25 cellular contexts compared by ENCODE assay signal in the genomic region with DNA sequence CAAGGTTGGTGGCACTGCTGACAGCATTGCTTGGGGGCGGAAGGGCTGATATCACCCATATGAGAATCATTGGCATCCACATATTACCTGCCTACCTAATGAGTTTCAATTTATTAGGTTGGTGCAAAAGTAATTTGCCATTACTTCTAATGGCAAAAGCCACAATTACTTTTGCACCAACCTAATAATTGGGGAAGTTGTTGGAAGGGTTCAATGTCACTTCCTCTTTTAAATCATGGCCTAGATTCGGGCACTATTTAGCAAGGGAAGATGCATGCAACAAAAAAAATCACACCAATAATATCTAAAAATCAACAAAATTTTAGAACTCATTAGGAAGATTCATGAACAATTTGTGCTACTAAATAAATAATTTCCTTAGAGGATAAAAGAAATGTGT. TPM values are rescaled to one million over a fixed set of nuclear protein-coding genes. Genes with fewer than 3 reads are reported as not detected.
"Had no signal": no experiment of that assay in that cellular context is flagged by ENCODE, and none has a peak within 500 bp of the region (broad histone marks: within the 10 kb centered on the region; RNA-seq: fewer than 3 reads in every experiment).

No MANE protein-coding gene starts in this region.

- DNase-seq: activated CD4-positive, alpha-beta T cell treated with anti-CD3 and anti-CD28 coated beads for 48 hours; activated CD4-positive, alpha-beta T cell treated with anti-CD3 and anti-CD28 coated beads, Interleukin-2, amount 50 U/mL, for 4 hours; activated CD4-positive, CD25-positive, alpha-beta regulatory T cell treated with anti-CD3 and anti-CD28 coated beads, Interleukin-2, amount 50 U/mL, for 72 hours; activated CD8-positive, alpha-beta T cell treated with anti-CD3 and anti-CD28 coated beads, Interleukin-2, amount 10 ng/mL, durations not matched to agents 7 days and 5 days; activated effector memory CD4-positive, alpha-beta T cell treated with Interleukin-2 at 50 U/mL for 16 hours; activated naive CD4-positive, alpha-beta T cell; activated T-cell treated with anti-CD3 and anti-CD28 coated beads, Interleukin-2, amount 50 U/mL, for 24 hours; amniotic stem cell; cortex of kidney; NCI-H1092; NCI-H1417 treated with DMSO at 0.1 percent for 48 hours; NCI-H1694; NCI-H2029; NCI-H2107; NCI-H2171 treated with DMSO at 0.1 percent for 48 hours; NCI-H226; NCI-H526; NCI-H774; PC-9; SHP77 treated with DMSO at 0.1 percent for 48 hours had no signal

- H3K27ac ChIP-seq: KMS-11, SK-N-MC had no signal

- ATAC-seq: activated CD8-positive, alpha-beta T cell treated with anti-CD3 and anti-CD28 coated beads, Interleukin-2, amount 10 ng/mL, durations not matched to agents 7 days and 5 days; WTC11 had no signal

- H3K4me3 ChIP-seq: PC-9, SK-N-MC had no signal

RNA-seq across cellular contexts. Expression of a gene that starts 56.0 kb away (rescaled TPM):
- total RNA-seq: activated CD8-positive, alpha-beta T cell treated with anti-CD3 and anti-CD28 coated beads, Interleukin-2, amount 10 ng/mL, durations not matched to agents 7 days and 5 days; activated T-helper 1 cell treated with anti-CD3 and anti-CD28 coated beads, Interleukin-12 subunit alpha, Interleukin-12 subunit beta, Interleukin-2, Interleukin-4 antibody, amounts not matched to agents 30 ng/mL and 10 ng/mL and 1 ng/mL, durations not matched to agents 14 hours and 24 hours and 36 hours; MCF 10A; PC-9 had no signal
